Comparison of ENCODE assay signal across 9 cellular contexts in genomic region chr15:85693277-85693676, GRCh38.
DNase-seq lines count a peak whose midpoint lies in the region; ATAC-seq and TF ChIP-seq lines count a peak whose summit lies in the region.
"Had no signal": no experiment of that assay in that cellular context is flagged by ENCODE, and none has a peak within 500 bp of the region (broad histone marks: within the 10 kb centered on the region; RNA-seq: fewer than 3 reads in every experiment).

No MANE protein-coding gene starts in this region.

- POLR2A ChIA-PET in activated CD8-positive, alpha-beta T cell treated with anti-CD3 and anti-CD28 coated beads for 36 hours (lab: Charles Lee): interaction anchor here (1.6 to 6.6 kb wide), 2 partner anchors 12 to 47 kb away, joined by 3 to 152 read pairs; no protein-coding TSS in a partner anchor

- ATAC-seq in HG03097 (IDR thresholded peaks at IDR 0.05; ENCODE audit: low FRiP score, unreplicated experiment) (peak; percentile 9), GM19455 (IDR thresholded peaks at IDR 0.05; ENCODE audit: unreplicated experiment) (no peak), HG02885 (IDR thresholded peaks at IDR 0.05; ENCODE audit: poor library complexity, unreplicated experiment) (no peak)
- no peak for ATAC-seq in activated CD8-positive, alpha-beta T cell treated with anti-CD3 and anti-CD28 coated beads for 36 hours
- ATAC-seq in stimulated activated naive B cell treated with anti-CD40 and anti-IgM and Interleukin-4, amounts not matched to agents 10 μg/mL and 1 μg/mL and 100 μg/mL, for 72 hours (replicated peaks): peak; percentile 16 to 24

- H3K27me3 Mint-ChIP-seq in activated CD4-positive, alpha-beta T cell treated with anti-CD3 and anti-CD28 coated beads, Interleukin-2, amount 10 ng/mL, durations not matched to agents 24 days and 14 days: no peaks in the 10 kb centered on the region
- no peaks in the 10 kb centered on the region for H3K27me3 Mint-ChIP-seq in activated CD8-positive, alpha-beta T cell treated with anti-CD3 and anti-CD28 coated beads for 36 hours
- H3K27me3 Mint-ChIP-seq in stimulated activated naive B cell treated with anti-CD40 and anti-IgM and Interleukin-4, amounts not matched to agents 10 μg/mL and 1 μg/mL and 100 μg/mL, for 72 hours: no peaks in the 10 kb centered on the region

- DNase-seq in activated CD4-positive, alpha-beta T cell treated with anti-CD3 and anti-CD28 coated beads, Interleukin-2, amount 10 ng/mL, durations not matched to agents 24 days and 14 days: no peak
- no peak for DNase-seq in activated CD4-positive, alpha-beta T cell treated with anti-CD3 and anti-CD28 coated beads, Interleukin-2, amount 50 U/mL, for 48 hours
- no peak for DNase-seq in activated CD8-positive, alpha-beta T cell treated with anti-CD3 and anti-CD28 coated beads for 36 hours
- no peak for DNase-seq in stimulated activated naive B cell treated with anti-CD40 and anti-IgM and Interleukin-4, amounts not matched to agents 10 μg/mL and 1 μg/mL and 100 μg/mL, for 72 hours
- DNase-seq in mesenteric fat pad (ENCODE audit: low spot score): no peak
- DNase-seq: NCI-H1436 treated with DMSO at 0.1 percent for 48 hours had no signal

- H3K4me3 Mint-ChIP-seq in activated CD4-positive, alpha-beta T cell treated with anti-CD3 and anti-CD28 coated beads, Interleukin-2, amount 10 ng/mL, durations not matched to agents 24 days and 14 days: peak overlapping the region; percentile 40
- peak overlapping the region; percentile 81 for H3K4me3 Mint-ChIP-seq in activated CD8-positive, alpha-beta T cell treated with anti-CD3 and anti-CD28 coated beads for 36 hours
- peak overlapping the region; percentile 63 to 72 for H3K4me3 Mint-ChIP-seq in stimulated activated naive B cell treated with anti-CD40 and anti-IgM and Interleukin-4, amounts not matched to agents 10 μg/mL and 1 μg/mL and 100 μg/mL, for 72 hours

- peaks cover 36% of the 10 kb centered on the region for H3K36me3 Mint-ChIP-seq in activated CD4-positive, alpha-beta T cell treated with anti-CD3 and anti-CD28 coated beads, Interleukin-2, amount 10 ng/mL, durations not matched to agents 24 days and 14 days (ENCODE audit: low read depth)
- peaks cover 47% of the 10 kb centered on the region for H3K36me3 Mint-ChIP-seq in activated CD8-positive, alpha-beta T cell treated with anti-CD3 and anti-CD28 coated beads for 36 hours (ENCODE audit: low read depth)
- H3K36me3 Mint-ChIP-seq in stimulated activated naive B cell treated with anti-CD40 and anti-IgM and Interleukin-4, amounts not matched to agents 10 μg/mL and 1 μg/mL and 100 μg/mL, for 72 hours: peaks cover 35 to 46% of the 10 kb centered on the region in 2 donors

- CTCF ChIA-PET in activated CD8-positive, alpha-beta T cell treated with anti-CD3 and anti-CD28 coated beads for 36 hours (lab: Charles Lee): interaction anchor here (0.9 to 4.5 kb wide), 2 partner anchors 10 to 37 kb away, joined by 4 to 31 read pairs; no protein-coding TSS in a partner anchor

- no peak for TF ChIP-seq CTCF in activated CD8-positive, alpha-beta T cell treated with anti-CD3 and anti-CD28 coated beads for 36 hours (IDR thresholded peaks at IDR 0.05)

- peak overlapping the region; percentile 87 for H3K27ac Mint-ChIP-seq in activated CD4-positive, alpha-beta T cell treated with anti-CD3 and anti-CD28 coated beads, Interleukin-2, amount 10 ng/mL, durations not matched to agents 24 days and 14 days
- peak overlapping the region; percentile 97 for H3K27ac Mint-ChIP-seq in activated CD8-positive, alpha-beta T cell treated with anti-CD3 and anti-CD28 coated beads for 36 hours
- H3K27ac Mint-ChIP-seq in stimulated activated naive B cell treated with anti-CD40 and anti-IgM and Interleukin-4, amounts not matched to agents 10 μg/mL and 1 μg/mL and 100 μg/mL, for 72 hours: peak overlapping the region; percentile 97

- intact Hi-C loops in activated CD4-positive, alpha-beta T cell treated with anti-CD3 and anti-CD28 coated beads, Interleukin-2, amount 10 ng/mL, durations not matched to agents 24 days and 14 days (cut with micrococcal nuclease): loop anchor here (10.0 kb wide), 1 partner anchor 308 kb away; the partner anchor contains the start of gene AKAP13
- intact Hi-C loops in activated CD8-positive, alpha-beta T cell treated with anti-CD3 and anti-CD28 coated beads for 36 hours (cut with micrococcal nuclease): loop anchor here (5.0 kb wide), 1 partner anchor 151 kb away; no protein-coding TSS in a partner anchor

- no peaks in the 10 kb centered on the region for H3K9me3 Mint-ChIP-seq in activated CD4-positive, alpha-beta T cell treated with anti-CD3 and anti-CD28 coated beads, Interleukin-2, amount 10 ng/mL, durations not matched to agents 24 days and 14 days
- no peaks in the 10 kb centered on the region for H3K9me3 Mint-ChIP-seq in activated CD8-positive, alpha-beta T cell treated with anti-CD3 and anti-CD28 coated beads for 36 hours
- H3K9me3 Mint-ChIP-seq in stimulated activated naive B cell treated with anti-CD40 and anti-IgM and Interleukin-4, amounts not matched to agents 10 μg/mL and 1 μg/mL and 100 μg/mL, for 72 hours: no peaks in the 10 kb centered on the region

- H3K4me1 Mint-ChIP-seq in activated CD4-positive, alpha-beta T cell treated with anti-CD3 and anti-CD28 coated beads, Interleukin-2, amount 10 ng/mL, durations not matched to agents 24 days and 14 days: peaks cover 56% of the 10 kb centered on the region
- H3K4me1 Mint-ChIP-seq in activated CD8-positive, alpha-beta T cell treated with anti-CD3 and anti-CD28 coated beads for 36 hours (ENCODE audit: low read depth): peaks cover 72% of the 10 kb centered on the region
- H3K4me1 Mint-ChIP-seq in stimulated activated naive B cell treated with anti-CD40 and anti-IgM and Interleukin-4, amounts not matched to agents 10 μg/mL and 1 μg/mL and 100 μg/mL, for 72 hours: peaks cover 29 to 54% of the 10 kb centered on the region in 2 donors

Comparison
In these comparisons a context has a peak if more than half of its experiments do, and no peak if none do; other contexts are left out.
1. ATAC-seq: peak in HG03097 (single experiment) and stimulated activated naive B cell treated with anti-CD40 and anti-IgM and Interleukin-4, amounts not matched to agents 10 μg/mL and 1 μg/mL and 100 μg/mL, for 72 hours (2 of 2); none in activated CD8-positive, alpha-beta T cell treated with anti-CD3 and anti-CD28 coated beads for 36 hours (single experiment), GM19455 (single experiment) and HG02885 (single experiment).
2. Peak in every context shown above with its lines, with median percentiles within 50 percentile points of each other: H3K27ac Mint-ChIP-seq and H3K4me3 Mint-ChIP-seq.